Comparison of ENCODE assay signal across 8 cellular contexts in the genomic region with DNA sequence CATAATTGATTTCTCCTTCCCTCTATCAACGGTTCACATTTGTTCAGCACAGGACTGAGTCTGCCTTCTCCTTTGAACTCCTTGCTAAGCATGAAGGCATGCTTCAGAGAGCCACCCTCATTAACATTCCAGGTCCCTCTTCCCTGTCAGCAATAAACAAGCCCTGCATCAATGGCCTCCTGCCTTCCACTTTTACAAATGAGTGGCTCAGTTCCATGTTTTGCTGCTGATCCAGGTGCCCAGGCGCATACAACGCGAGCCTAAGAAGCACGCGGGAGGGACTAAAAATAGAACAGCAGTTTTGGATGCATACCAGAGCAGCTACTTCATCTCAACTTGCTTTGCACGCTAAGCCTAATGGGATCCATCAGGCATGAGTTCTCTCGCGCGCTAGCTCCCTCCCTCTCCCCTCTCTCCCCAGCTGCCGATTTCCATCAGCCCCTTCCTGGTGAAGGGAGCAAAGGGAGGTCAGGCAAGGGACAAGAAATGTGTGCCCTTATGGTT. TPM values are rescaled to one million over a fixed set of nuclear protein-coding genes. Genes with fewer than 3 reads are reported as not detected.
DNase-seq lines count a peak whose midpoint lies in the region; ATAC-seq and TF ChIP-seq lines count a peak whose summit lies in the region.

No MANE protein-coding gene starts in this region.

- H3K4me3 ChIP-seq in coronary artery: peak overlapping the region; percentile 27
- no peak overlapping the region for H3K4me3 ChIP-seq in right lobe of liver
- no peak overlapping the region for H3K4me3 ChIP-seq in thyroid gland (replicated peaks in 1 of 3)

- peak; percentile 63 to 74 (median 66) for ATAC-seq in right lobe of liver
- ATAC-seq in HG03354 (IDR thresholded peaks at IDR 0.05; ENCODE audit: poor library complexity, severe bottlenecking, unreplicated experiment): no peak
- ATAC-seq in HG02973 (IDR thresholded peaks at IDR 0.05; ENCODE audit: unreplicated experiment): no peak

- H3K27ac ChIP-seq in coronary artery: peak overlapping the region; percentile 73 to 74
- H3K27ac ChIP-seq in right lobe of liver: peak overlapping the region in 1 of 3 donors; percentile 39
- peak overlapping the region; percentile 92 to 96 (median 95) for H3K27ac ChIP-seq in thyroid gland

- intact Hi-C loops in right lobe of liver (cut with DNase I): no loop called here
- intact Hi-C loops in thyroid gland (cut with DNase I): loop anchor here (5.0 kb wide), 1 partner anchor 70 kb away; the partner anchor contains the start of gene REV3L

- DNase-seq in Daoy (ENCODE audit: low read depth) (peak; percentile 91), NCI-H2196 treated with DMSO at 0.1 percent for 48 hours (lab: John Stamatoyannopoulos, UW; ENCODE audit: unreplicated experiment) (peak; percentile 97), coronary artery (ENCODE audit: low spot score) (no peak), right lobe of liver (no peak), thyroid gland (peak; percentile 90)
- DNase-seq in activated CD4-positive, alpha-beta T cell treated with anti-CD3 and anti-CD28 coated beads for 1 hour: no peak

- H3K9me3 ChIP-seq in right lobe of liver (no peaks in the 10 kb centered on the region), thyroid gland (no peaks in the 10 kb centered on the region)

- H3K36me3 ChIP-seq in right lobe of liver (no peaks in the 10 kb centered on the region), thyroid gland (no peaks in the 10 kb centered on the region)

- TF ChIP-seq POLR2A in right lobe of liver (IDR thresholded peaks at IDR 0.05): no peak
- peak; percentile 22 to 66 for TF ChIP-seq POLR2A in thyroid gland (IDR thresholded peaks at IDR 0.05)

- 21% methylated on average over 7 of the region's 11 CpGs for WGBS in right lobe of liver (ENCODE audit: insufficient coverage, low coverage, low lambda C conversion rate, missing lambda C conversion rate)
- 13 to 20% methylated on average over 11 of the region's 11 CpGs for WGBS in thyroid gland, 2 donors

- TF ChIP-seq CTCF in coronary artery (IDR thresholded peaks at IDR 0.05): no peak
- TF ChIP-seq CTCF in right lobe of liver (IDR thresholded peaks at IDR 0.05): no peak
- TF ChIP-seq CTCF in thyroid gland (IDR thresholded peaks at IDR 0.05): no peak

- H3K27me3 ChIP-seq in right lobe of liver: no peaks in the 10 kb centered on the region
- H3K27me3 ChIP-seq in thyroid gland: no peaks in the 10 kb centered on the region

- H3K4me1 ChIP-seq in right lobe of liver: peaks cover 0 to 15% (median 7%) of the 10 kb centered on the region in 4 donors
- peaks cover 58 to 75% of the 10 kb centered on the region in 2 donors for H3K4me1 ChIP-seq in thyroid gland

RNA-seq across cellular contexts. Expression of gene TRAF3IP2, which starts 53.4 kb away (rescaled TPM):
- total RNA-seq in Daoy (2014; rRNA removed; shearing (Covaris generic)): 26.3 and 35.0 TPM in 2 replicates
- total RNA-seq in right lobe of liver (10 to 100 TPM in 2 of 6 experiments, 1 to 10 TPM in 4; 5.0 to 21.9 (median 8.6) TPM), thyroid gland (10 to 100 TPM; 33.2 to 39.6 (median 37.0) TPM)

Comparison
In these comparisons a context has a peak if more than half of its experiments do, and no peak if none do; other contexts are left out.
1. DNase-seq: peak in Daoy (single experiment), NCI-H2196 treated with DMSO at 0.1 percent for 48 hours (single experiment) and thyroid gland (2 of 2); none in coronary artery (single experiment), right lobe of liver (0 of 3) and activated CD4-positive, alpha-beta T cell treated with anti-CD3 and anti-CD28 coated beads for 1 hour (single experiment).
2. ATAC-seq: peak in right lobe of liver (4 of 4); none in HG03354 (single experiment) and HG02973 (single experiment).